Comparison of ENCODE assay signal across 7 cellular contexts in the genomic region with DNA sequence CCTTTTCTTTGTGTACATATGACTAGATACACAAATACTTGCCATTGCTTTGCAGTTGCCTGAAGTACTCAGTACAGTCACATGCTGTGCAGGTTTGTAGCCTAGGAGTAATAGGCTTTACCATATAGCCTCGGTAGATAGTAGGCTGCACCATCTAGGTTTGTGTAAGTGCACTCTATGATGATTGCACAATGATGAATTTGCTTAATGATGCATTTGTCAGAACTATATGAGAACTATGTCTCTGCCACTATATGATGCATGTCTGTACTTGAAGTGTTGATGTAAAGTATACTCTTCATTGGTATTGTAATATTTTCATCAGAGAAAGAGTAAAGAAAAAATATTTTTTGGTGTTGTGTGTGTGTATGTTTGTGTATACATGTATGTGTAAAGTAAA.
"Had no signal": no experiment of that assay in that cellular context is flagged by ENCODE, and none has a peak within 500 bp of the region (broad histone marks: within the 10 kb centered on the region; RNA-seq: fewer than 3 reads in every experiment).

No MANE protein-coding gene starts in this region.

- ATAC-seq: GM23338, HepG2 had no signal

- H3K27me3 Mint-ChIP-seq: IgD-negative memory B cell had no signal

- H3K27ac Mint-ChIP-seq: GM23338, H9, IgD-negative memory B cell had no signal

- H3K9me3 Mint-ChIP-seq: H9, IgD-negative memory B cell had no signal

- H3K36me3 Mint-ChIP-seq: IgD-negative memory B cell had no signal

- H3K4me3 ChIP-seq: GM23338 had no signal

- FAIRE-seq: H54, HepG2 had no signal

- DNase-seq: H9, HCEC 1CT had no signal

- H3K4me3 Mint-ChIP-seq: GM23338, H9, IgD-negative memory B cell had no signal

- H3K4me1 Mint-ChIP-seq: GM23338, H9, IgD-negative memory B cell had no signal

- H3K27ac ChIP-seq: HL-60 had no signal
